ENCODE assay signal across 1 cellular context in genomic region chr18:49645836-49646235, GRCh38.
TF ChIP-seq lines count a peak whose summit lies in the region.

No MANE protein-coding gene starts in this region.

TF ChIP-seq in IMR-90, 13 proteins besides CTCF, POLR2A, EP300 and RAD21:
- TF ChIP-seq RFX5 (IDR thresholded peaks at IDR 0.05; ENCODE audit: low read depth, low read length) (no peak), NFE2L2 (IDR thresholded peaks at IDR 0.05; ENCODE audit: low read depth, low read length) (no peak), MAZ (IDR thresholded peaks at IDR 0.05; ENCODE audit: borderline replicate concordance, low read depth, low read length) (no peak), ELK1 (IDR thresholded peaks at IDR 0.05; ENCODE audit: borderline replicate concordance, low read depth, low read length) (no peak), USF2 (IDR thresholded peaks at IDR 0.05; ENCODE audit: low read depth, low read length) (no peak), CHD1 (IDR thresholded peaks at IDR 0.05; ENCODE audit: low read depth, low read length) (no peak), RCOR1 (IDR thresholded peaks at IDR 0.05; ENCODE audit: insufficient replicate concordance, low read length) (no peak), MXI1 (IDR thresholded peaks at IDR 0.05; ENCODE audit: borderline replicate concordance, low read depth, low read length) (no peak), MAFK (IDR thresholded peaks at IDR 0.05; ENCODE audit: low read depth, low read length) (no peak), FOS (IDR thresholded peaks at IDR 0.05; ENCODE audit: low read depth, low read length) (no peak), SMC3 (IDR thresholded peaks at IDR 0.05; ENCODE audit: low read depth, low read length) (no peak), BHLHE40 (IDR thresholded peaks at IDR 0.05; ENCODE audit: low read depth, low read length) (no peak), CEBPB (IDR thresholded peaks at IDR 0.05; ENCODE audit: low read depth, low read length) (no peak)
TF ChIP-seq in IMR-90: peak in this region for 0.
